In the genomic region with DNA sequence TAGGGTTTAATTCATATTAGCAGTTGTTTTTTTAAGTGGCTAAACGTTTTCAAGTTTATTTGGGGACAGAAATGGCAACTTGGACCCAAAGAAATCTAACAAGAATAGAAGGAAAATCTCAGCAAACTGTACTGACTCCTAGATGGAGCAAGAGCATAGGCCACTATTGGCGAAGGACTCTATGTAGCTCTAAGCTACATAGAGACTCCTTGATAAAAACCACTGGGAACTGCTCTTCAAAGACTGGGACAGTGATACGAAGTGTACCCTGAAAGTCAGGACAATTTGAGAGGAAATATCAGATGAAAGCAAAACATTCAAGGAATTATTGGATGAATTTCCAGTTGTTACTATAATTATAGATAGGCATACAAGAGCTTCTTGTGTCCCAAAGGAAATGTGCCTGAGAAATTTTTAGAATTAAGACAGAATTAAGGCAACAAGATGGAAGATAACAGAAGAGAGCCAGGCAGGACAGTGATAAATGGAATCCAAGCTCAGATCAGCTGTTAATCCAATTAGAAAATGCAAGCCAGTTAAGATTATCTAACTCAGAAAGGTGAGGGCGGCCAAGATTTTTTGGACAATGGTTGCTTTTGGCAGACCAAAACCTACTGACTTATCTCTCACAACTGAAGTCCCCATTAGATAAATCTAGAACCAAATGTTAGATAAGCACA, we compare ENCODE assay signal across 27 cellular contexts.
"Had no signal": no experiment of that assay in that cellular context is flagged by ENCODE, and none has a peak within 500 bp of the region (broad histone marks: within the 10 kb centered on the region; RNA-seq: fewer than 3 reads in every experiment).

No MANE protein-coding gene starts in this region.

- H3K4me1 Mint-ChIP-seq: immature natural killer cell; memory B cell; neural crest cell; stimulated activated naive CD8-positive, alpha-beta T cell treated with anti-CD3 and anti-CD28 coated beads, Interleukin-15, amount 100 ng/mL, for 72 hours had no signal

- H3K27ac Mint-ChIP-seq: memory B cell; natural killer cell; progenitor cell of endocrine pancreas; stimulated activated naive CD8-positive, alpha-beta T cell treated with anti-CD3 and anti-CD28 coated beads, Interleukin-15, amount 100 ng/mL, for 72 hours had no signal

- H3K27me3 Mint-ChIP-seq: memory B cell; progenitor cell of endocrine pancreas; stimulated activated naive CD8-positive, alpha-beta T cell treated with anti-CD3 and anti-CD28 coated beads, Interleukin-15, amount 100 ng/mL, for 72 hours had no signal

- DNase-seq: dermis blood vessel endothelial cell; effector memory CD4-positive, alpha-beta T cell; foreskin melanocyte; glutamatergic neuron; hypothalamus; immature natural killer cell; islet precursor cell; kidney glomerular epithelial cell; left colon; natural killer cell; right lobe of liver; small intestine; stimulated activated CD4-positive, alpha-beta T cell treated with anti-CD3 and anti-CD28 coated beads, Interleukin-15, amount 100 ng/mL, for 24 hours; stimulated activated CD4-positive, alpha-beta T cell treated with anti-CD3 and anti-CD28 coated beads, Interleukin-2, amount 100 ng/mL, for 48 hours; stimulated activated naive CD4-positive, alpha-beta T cell; stimulated activated naive CD8-positive, alpha-beta T cell treated with anti-CD3 and anti-CD28 coated beads, Interleukin-15, amount 100 ng/mL, for 72 hours; thyroid gland; trophoblast cell had no signal

- ATAC-seq: left colon; natural killer cell; right lobe of liver; stimulated activated naive CD8-positive, alpha-beta T cell treated with anti-CD3 and anti-CD28 coated beads, Interleukin-15, amount 100 ng/mL, for 72 hours had no signal

- H3K27me3 ChIP-seq: esophagus muscularis mucosa, neutrophil, right lobe of liver, thyroid gland, vagina had no signal

- H3K4me3 ChIP-seq: coronary artery, esophagus muscularis mucosa, lung, right lobe of liver, thyroid gland, vagina had no signal

- H3K4me1 ChIP-seq: parathyroid adenoma, right lobe of liver, vagina had no signal

- H3K9me3 Mint-ChIP-seq: natural killer cell had no signal

- H3K4me3 Mint-ChIP-seq: immature natural killer cell; memory B cell; natural killer cell; neural crest cell; stimulated activated naive CD8-positive, alpha-beta T cell treated with anti-CD3 and anti-CD28 coated beads, Interleukin-15, amount 100 ng/mL, for 72 hours had no signal

- H3K27ac ChIP-seq: coronary artery, esophagus muscularis mucosa, neutrophil, parathyroid adenoma, right lobe of liver, thyroid gland, vagina had no signal

- H3K9me3 ChIP-seq: neutrophil, right lobe of liver, thyroid gland, vagina had no signal
